Comparison of ENCODE assay signal across 10 cellular contexts in the genomic region with DNA sequence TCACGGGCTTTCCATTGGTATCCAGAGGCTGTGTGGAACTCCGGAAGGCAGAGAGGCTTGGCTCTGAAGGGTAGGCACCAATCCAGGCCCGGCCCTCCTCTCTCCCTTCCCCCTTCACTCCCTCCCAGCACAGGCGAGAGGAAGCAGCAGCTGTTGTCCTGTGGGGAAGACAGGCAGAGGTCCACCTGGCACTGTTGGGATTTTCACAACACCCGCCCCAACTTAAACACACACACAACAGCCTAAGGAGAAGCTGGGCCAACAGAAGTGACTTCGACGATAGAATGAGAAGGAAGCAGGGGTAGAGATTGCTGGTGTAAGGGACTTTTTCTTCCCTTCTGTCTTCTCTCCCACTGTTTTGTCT. TPM values are rescaled to one million over a fixed set of nuclear protein-coding genes. Genes with fewer than 3 reads are reported as not detected.
A peak's percentile ranks its signal among the peaks of the same experiment; 100 is the strongest.
DNase-seq lines count a peak whose midpoint lies in the region; ATAC-seq and TF ChIP-seq lines count a peak whose summit lies in the region.
"Had no signal": no experiment of that assay in that cellular context is flagged by ENCODE, and none has a peak within 500 bp of the region (broad histone marks: within the 10 kb centered on the region; RNA-seq: fewer than 3 reads in every experiment).

No MANE protein-coding gene starts in this region.

- H3K4me1 Mint-ChIP-seq in activated naive CD8-positive, alpha-beta T cell treated with anti-CD3 and anti-CD28 coated beads for 36 hours, result no peaks in the 10 kb centered on the region

- intact Hi-C loops in ascending aorta (cut with DNase I) (loop anchor here (1.0 kb wide), 1 partner anchor 13 kb away; no protein-coding TSS in a partner anchor), OCI-LY7 (cut with micrococcal nuclease; ENCODE audit: unreplicated experiment) (no loop called here)

- H3K27ac ChIP-seq in ascending aorta, result peak overlapping the region; percentile 67 to 80
- no peak overlapping the region for H3K27ac ChIP-seq in OCI-LY7 (ENCODE audit: low read depth, low read length, poor library complexity, severe bottlenecking)

- peak; percentile 85 for DNase-seq in GM03348 (ENCODE audit: low spot score)
- DNase-seq in ascending aorta (ENCODE audit: low spot score in 2 of 2), result peak in 1 of 2 donors; percentile 85
- DNase-seq in hypothalamus (lab: John Stamatoyannopoulos, UW), result peak in 49 of 51 donors; percentile 12 to 91 (median 69)
- DNase-seq in retina, result peak; percentile 58
- DNase-seq in activated naive CD8-positive, alpha-beta T cell treated with anti-CD3 and anti-CD28 coated beads for 36 hours, result no peak
- no peak for DNase-seq in GM10266 (ENCODE audit: extremely low spot score)
- no peak for DNase-seq in OCI-LY7 (ENCODE audit: low spot score)
- DNase-seq: GDM1 had no signal

- H3K4me2 ChIP-seq in OCI-LY7 (ENCODE audit: low read length), result no peak overlapping the region

- no peaks in the 10 kb centered on the region for H3K36me3 Mint-ChIP-seq in activated naive CD8-positive, alpha-beta T cell treated with anti-CD3 and anti-CD28 coated beads for 36 hours

- no peaks in the 10 kb centered on the region for H3K9me3 ChIP-seq in ascending aorta
- no peaks in the 10 kb centered on the region for H3K9me3 ChIP-seq in OCI-LY7 (ENCODE audit: low read length)

- H3K27me3 Mint-ChIP-seq in activated naive CD8-positive, alpha-beta T cell treated with anti-CD3 and anti-CD28 coated beads for 36 hours, result peaks cover 6% of the 10 kb centered on the region

- H3K4me1 ChIP-seq in ascending aorta, result peaks cover 5 to 16% of the 10 kb centered on the region in 2 donors
- H3K4me1 ChIP-seq in OCI-LY7 (ENCODE audit: insufficient read depth, low read length, poor library complexity, severe bottlenecking), result no peaks in the 10 kb centered on the region

- H2AFZ ChIP-seq in OCI-LY7 (ENCODE audit: low read length), result no peak overlapping the region

- CTCF ChIA-PET in OCI-LY7 (lab: Charles Lee; ENCODE audit: unreplicated experiment), result no interaction called here

- no TSS peak for BruUV-seq in OCI-LY7 (replicated peaks; lab: Mats Ljungman, UMichigan)

- H3K4me3 Mint-ChIP-seq in activated naive CD8-positive, alpha-beta T cell treated with anti-CD3 and anti-CD28 coated beads for 36 hours, result no peak overlapping the region

- H3K27me3 ChIP-seq in ascending aorta, result no peaks in the 10 kb centered on the region

- POLR2A ChIA-PET in OCI-LY7 (lab: Charles Lee), result interaction anchor here (0.6 to 1.7 kb wide), 2 partner anchors 33 kb away, joined by 3 to 4 read pairs; no protein-coding TSS in a partner anchor

- no peaks in the 10 kb centered on the region for H3K9me2 ChIP-seq in OCI-LY7 (ENCODE audit: insufficient read depth, low read length)

- ATAC-seq in HG03354 (IDR thresholded peaks at IDR 0.05; ENCODE audit: poor library complexity, severe bottlenecking, unreplicated experiment), result no peak

- no peaks in the 10 kb centered on the region for H3K79me2 ChIP-seq in OCI-LY7 (ENCODE audit: insufficient read depth, low read depth, low read length)

- TF ChIP-seq CTCF in ascending aorta (IDR thresholded peaks at IDR 0.05) (no peak), GM10266 (IDR thresholded peaks at IDR 0.05; ENCODE audit: control insufficient read depth, insufficient read depth, low read depth, missing control alignments) (no peak), OCI-LY7 (conservative IDR thresholded peaks at IDR 0.05; ENCODE audit: low read length) (no peak)

- no peaks in the 10 kb centered on the region for H4K20me1 ChIP-seq in OCI-LY7 (ENCODE audit: insufficient read depth, low read length)

- H3K27ac Mint-ChIP-seq in activated naive CD8-positive, alpha-beta T cell treated with anti-CD3 and anti-CD28 coated beads for 36 hours, result no peak overlapping the region

- H3K9me3 Mint-ChIP-seq in activated naive CD8-positive, alpha-beta T cell treated with anti-CD3 and anti-CD28 coated beads for 36 hours, result no peaks in the 10 kb centered on the region

- H3K36me3 ChIP-seq in ascending aorta, result no peaks in the 10 kb centered on the region
- no peaks in the 10 kb centered on the region for H3K36me3 ChIP-seq in OCI-LY7 (ENCODE audit: insufficient read depth, low read length)

- peak overlapping the region in 1 of 2 donors; percentile 12 for H3K4me3 ChIP-seq in ascending aorta
- no peak overlapping the region for H3K4me3 ChIP-seq in OCI-LY7 (ENCODE audit: low read depth, low read length, poor library complexity, severe bottlenecking)

RNA-seq across cellular contexts. Expression of gene RNASE7, which starts 3.1 kb away (rescaled TPM):
- not detected for total RNA-seq in ascending aorta
- not detected for total RNA-seq in activated naive CD8-positive, alpha-beta T cell treated with anti-CD3 and anti-CD28 coated beads for 36 hours
- not detected in 2 replicates for total RNA-seq in OCI-LY7 (2014; rRNA removed; shearing (Covaris generic))
- total RNA-seq in OCI-LY7 (2022), result not detected in 2 replicates
- total RNA-seq: activated CD8-positive, alpha-beta memory T cell treated with anti-CD3 and anti-CD28 coated beads for 36 hours had no signal

RNA-seq across cellular contexts. Expression of gene RNASE13, which starts 4.4 kb away (rescaled TPM):
- total RNA-seq in ascending aorta (not detected), OCI-LY7 (2022) (not detected in 2 replicates)
- not detected for total RNA-seq in activated naive CD8-positive, alpha-beta T cell treated with anti-CD3 and anti-CD28 coated beads for 36 hours
- not detected in 2 replicates for total RNA-seq in OCI-LY7 (2014; rRNA removed; shearing (Covaris generic))
- total RNA-seq: activated CD8-positive, alpha-beta memory T cell treated with anti-CD3 and anti-CD28 coated beads for 36 hours had no signal

RNA-seq across cellular contexts. Expression of gene TPPP2, which starts 9.0 kb away (rescaled TPM):
- total RNA-seq in ascending aorta, result not detected
- not detected for total RNA-seq in activated naive CD8-positive, alpha-beta T cell treated with anti-CD3 and anti-CD28 coated beads for 36 hours
- total RNA-seq in OCI-LY7 (2014; rRNA removed; shearing (Covaris generic)), result not detected in 2 replicates
- not detected in 2 replicates for total RNA-seq in OCI-LY7 (2022)
- total RNA-seq: activated CD8-positive, alpha-beta memory T cell treated with anti-CD3 and anti-CD28 coated beads for 36 hours had no signal

RNA-seq across cellular contexts. Expression of gene NDRG2, which starts 14.2 kb away (rescaled TPM):
- total RNA-seq in ascending aorta, result 216 TPM
- total RNA-seq in activated naive CD8-positive, alpha-beta T cell treated with anti-CD3 and anti-CD28 coated beads for 36 hours, result 1 to 10 TPM; 4.2 to 4.9 TPM
- not detected in 2 replicates for total RNA-seq in OCI-LY7 (2014; rRNA removed; shearing (Covaris generic))
- not detected in 2 replicates for total RNA-seq in OCI-LY7 (2022)

RNA-seq across cellular contexts. Expression of gene RNASE8, which starts 18.6 kb away (rescaled TPM):
- total RNA-seq in ascending aorta (not detected), OCI-LY7 (2022) (not detected in 2 replicates)
- total RNA-seq in activated naive CD8-positive, alpha-beta T cell treated with anti-CD3 and anti-CD28 coated beads for 36 hours, result not detected
- total RNA-seq in OCI-LY7 (2014; rRNA removed; shearing (Covaris generic)), result not detected in 2 replicates
- total RNA-seq: activated CD8-positive, alpha-beta memory T cell treated with anti-CD3 and anti-CD28 coated beads for 36 hours had no signal

Comparison
In these comparisons a context has a peak if more than half of its experiments do, and no peak if none do; other contexts are left out.
1. DNase-seq: peak in GM03348 (single experiment), hypothalamus (49 of 51) and retina (single experiment); none in activated naive CD8-positive, alpha-beta T cell treated with anti-CD3 and anti-CD28 coated beads for 36 hours (single experiment), GM10266 (single experiment) and OCI-LY7 (single experiment).